In genomic region chr14:99035268-99035667, GRCh38 we compare ENCODE assay signal across 10 cellular contexts.
DNase-seq lines count a peak whose midpoint lies in the region; ATAC-seq and TF ChIP-seq lines count a peak whose summit lies in the region.
"Had no signal": no experiment of that assay in that cellular context is flagged by ENCODE, and none has a peak within 500 bp of the region (broad histone marks: within the 10 kb centered on the region; RNA-seq: fewer than 3 reads in every experiment).

No MANE protein-coding gene starts in this region.

- H3K18ac ChIP-seq in trophoblast cell (ENCODE audit: low read length): peak overlapping the region; percentile 92

- peak overlapping the region; percentile 94 for H2BK120ac ChIP-seq in trophoblast cell (ENCODE audit: insufficient read depth, low read length, poor library complexity)

- H3K36me3 ChIP-seq in BLaER1 treated with 17β-estradiol and CSF1 and Interleukin-3, amounts not matched to agents 10 nM and 100 nM: no peaks in the 10 kb centered on the region
- no peaks in the 10 kb centered on the region for H3K36me3 ChIP-seq in gastroesophageal sphincter
- H3K36me3 ChIP-seq in trophoblast cell (ENCODE audit: control insufficient read depth in 1 of 2, insufficient read depth in 2 of 2, low read length in 2 of 2): no peaks in the 10 kb centered on the region

- peak overlapping the region in 4 of 11 experiments; percentile 64 to 84 (median 78); a peak in 6 of 22 replicates for H3K27ac ChIP-seq in BLaER1 treated with 17β-estradiol and CSF1 and Interleukin-3, amounts not matched to agents 10 nM and 100 nM
- H3K27ac ChIP-seq in gastroesophageal sphincter (peak overlapping the region in 3 of 4 donors; percentile 54 to 78 (median 76)), trophoblast cell (ENCODE audit: low read depth, low read length) (no peak overlapping the region)
- H3K27ac ChIP-seq: VCaP had no signal

- H3K9ac ChIP-seq in BLaER1 treated with 17β-estradiol and CSF1 and Interleukin-3, amounts not matched to agents 10 nM and 100 nM: no peak overlapping the region; a peak in 1 of 22 replicates
- no peak overlapping the region for H3K9ac ChIP-seq in trophoblast cell (ENCODE audit: low read length)

- no peak overlapping the region for H3K4ac ChIP-seq in trophoblast cell (ENCODE audit: low read depth, low read length)

- H2AK5ac ChIP-seq in trophoblast cell (ENCODE audit: low read length): no peak overlapping the region

- peak overlapping the region; percentile 82 for H4K8ac ChIP-seq in trophoblast cell (ENCODE audit: low read depth, low read length)

- no peaks in the 10 kb centered on the region for H4K20me1 ChIP-seq in BLaER1 treated with 17β-estradiol and CSF1 and Interleukin-3, amounts not matched to agents 10 nM and 100 nM

- H4K12ac ChIP-seq in trophoblast cell (ENCODE audit: low read depth, low read length): no peak overlapping the region

- H3K9me3 ChIP-seq in BLaER1 treated with 17β-estradiol and CSF1 and Interleukin-3, amounts not matched to agents 10 nM and 100 nM (replicated peaks in 1 of 11): peaks cover 15 to 32% (median 25%) of the 10 kb centered on the region in 11 experiments; a peak in 20 of 22 replicates
- H3K9me3 ChIP-seq in gastroesophageal sphincter (no peaks in the 10 kb centered on the region), trophoblast cell (ENCODE audit: insufficient read depth, low read depth, low read length) (no peaks in the 10 kb centered on the region)

- DNase-seq in RPMI7951 (ENCODE audit: low read depth) (peak; percentile 77), trophoblast cell (peak in 1 of 2 donors; percentile 9), NCI-H1694 treated with DMSO at 0.1 percent for 48 hours (lab: John Stamatoyannopoulos, UW) (no peak), NCI-H146 (lab: John Stamatoyannopoulos, UW) (no peak), cortex of kidney (lab: John Stamatoyannopoulos, UW) (no peak), GM13977 (ENCODE audit: low spot score) (no peak)
- DNase-seq: NCI-H345 had no signal

- peaks cover 21% of the 10 kb centered on the region for H3K79me1 ChIP-seq in trophoblast cell (ENCODE audit: low read length)

- no peak for TF ChIP-seq POLR2A in gastroesophageal sphincter (IDR thresholded peaks at IDR 0.05)

- TF ChIP-seq CTCF in gastroesophageal sphincter (IDR thresholded peaks at IDR 0.05) (no peak), GM13977 (IDR thresholded peaks at IDR 0.05; ENCODE audit: extremely low read depth, insufficient read depth, missing control alignments) (no peak)

- H3K4me1 ChIP-seq in BLaER1 treated with 17β-estradiol and CSF1 and Interleukin-3, amounts not matched to agents 10 nM and 100 nM: peaks cover 54 to 60% (median 56%) of the 10 kb centered on the region in 10 experiments
- peaks cover 0 to 23% (median 9%) of the 10 kb centered on the region in 3 donors for H3K4me1 ChIP-seq in gastroesophageal sphincter
- H3K4me1 ChIP-seq in trophoblast cell (ENCODE audit: control insufficient read depth in 1 of 2, insufficient read depth in 2 of 2, low read length in 2 of 2): peaks cover 11 to 17% of the 10 kb centered on the region in 2 experiments

- peak overlapping the region; percentile 87 to 99 (median 92); a peak in 19 of 22 replicates for H3K4me2 ChIP-seq in BLaER1 treated with 17β-estradiol and CSF1 and Interleukin-3, amounts not matched to agents 10 nM and 100 nM
- H3K4me2 ChIP-seq in trophoblast cell (ENCODE audit: low read length): no peak overlapping the region

- 0 to 57% methylated on average over 1 to 4 of the region's 4 CpGs for WGBS in gastroesophageal sphincter (ENCODE audit: low coverage in 1 of 2), 2 donors
- WGBS in trophoblast cell (ENCODE audit: extremely low coverage, insufficient coverage, insufficient read length): no CpG with 5 or more reads among the region's 4 CpGs

- H3K79me2 ChIP-seq in trophoblast cell (ENCODE audit: control insufficient read depth, insufficient read depth, low read length, poor library complexity): no peaks in the 10 kb centered on the region

- H2BK12ac ChIP-seq in trophoblast cell (ENCODE audit: low read length): peak overlapping the region; percentile 88

- H3K27me3 ChIP-seq in BLaER1 treated with 17β-estradiol and CSF1 and Interleukin-3, amounts not matched to agents 10 nM and 100 nM: no peaks in the 10 kb centered on the region
- no peaks in the 10 kb centered on the region for H3K27me3 ChIP-seq in gastroesophageal sphincter
- no peaks in the 10 kb centered on the region for H3K27me3 ChIP-seq in trophoblast cell (ENCODE audit: insufficient read depth, low read length)

- no peak for TF ChIP-seq EP300 in gastroesophageal sphincter (IDR thresholded peaks at IDR 0.05)

- in situ Hi-C loops in GM13977 (cut with MboI; ENCODE audit: low pct_unique_long_range_greater_than_20kb, low sequenced_read_pairs, unreplicated experiment): no loop called here

- no peak overlapping the region for H3K14ac ChIP-seq in trophoblast cell (ENCODE audit: low read length)

- H3K4me3 ChIP-seq in BLaER1 treated with 17β-estradiol and CSF1 and Interleukin-3, amounts not matched to agents 10 nM and 100 nM: no peak overlapping the region
- H3K4me3 ChIP-seq in gastroesophageal sphincter (no peak overlapping the region), trophoblast cell (ENCODE audit: low read depth, low read length) (no peak overlapping the region)

- H2BK5ac ChIP-seq in trophoblast cell (ENCODE audit: low read depth, low read length, poor library complexity): peak overlapping the region; percentile 65

- H4K91ac ChIP-seq in trophoblast cell (ENCODE audit: low read depth, low read length): peak overlapping the region; percentile 92

- ATAC-seq in gastroesophageal sphincter: no peak

- H2AFZ ChIP-seq in trophoblast cell (ENCODE audit: insufficient read depth, low read length, poor library complexity): no peak overlapping the region

- H3K23ac ChIP-seq in trophoblast cell (ENCODE audit: low read length): no peak overlapping the region
